ENCODE assay signal across 9 cellular contexts in the genomic region with DNA sequence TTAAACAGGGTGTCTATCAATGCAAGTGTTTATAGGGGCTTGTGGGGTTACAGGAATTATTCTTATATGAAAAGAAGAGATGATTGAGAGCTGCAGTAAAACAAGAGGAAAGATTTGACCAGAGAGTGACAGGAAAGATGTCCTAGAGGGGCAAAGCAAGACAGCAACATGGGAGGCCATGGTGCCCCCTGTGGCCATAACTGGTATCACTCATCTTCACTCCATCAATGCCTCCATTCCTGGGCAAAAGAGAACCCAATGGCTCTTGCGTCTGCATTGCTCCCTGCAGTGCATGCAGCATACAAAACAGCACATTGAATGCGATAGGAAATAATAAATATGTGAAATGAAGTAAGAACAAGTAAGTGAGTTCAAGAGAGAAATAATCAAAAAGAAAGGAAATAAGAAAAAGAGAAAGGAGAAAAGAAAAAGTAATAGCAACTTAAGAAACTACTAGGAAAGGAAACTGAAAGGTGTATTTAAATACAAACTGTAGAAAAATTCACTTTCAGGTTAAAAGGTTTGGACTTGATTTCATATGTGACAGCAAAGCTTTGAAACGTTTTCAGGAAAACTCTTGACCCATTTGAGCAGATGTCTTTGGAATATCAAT.
DNase-seq lines count a peak whose midpoint lies in the region; ATAC-seq, FAIRE-seq and TF ChIP-seq lines count a peak whose summit lies in the region.
"Had no signal": no experiment of that assay in that cellular context is flagged by ENCODE, and none has a peak within 500 bp of the region (broad histone marks: within the 10 kb centered on the region; RNA-seq: fewer than 3 reads in every experiment).

No MANE protein-coding gene starts in this region.

- POLR2A ChIA-PET in activated CD4-positive, alpha-beta memory T cell treated with anti-CD3 and anti-CD28 coated beads for 36 hours (lab: Charles Lee) = no interaction called here
- POLR2A ChIA-PET in activated CD4-positive, alpha-beta memory T cell treated with anti-CD3 and anti-CD28 coated beads, Interleukin-2, amount 10 ng/mL, durations not matched to agents 7 days and 5 days (lab: Charles Lee) = no interaction called here

- H3K79me2 ChIP-seq in astrocyte (ENCODE audit: insufficient read depth, low read length) (no peaks in the 10 kb centered on the region), osteoblast (ENCODE audit: insufficient read depth, low read length) (peaks cover 14% of the 10 kb centered on the region)

- no peak for FAIRE-seq in astrocyte (lab: Jason Lieb, UNC)

- H3K27me3 Mint-ChIP-seq in activated CD4-positive, alpha-beta memory T cell treated with anti-CD3 and anti-CD28 coated beads for 36 hours = no peaks in the 10 kb centered on the region
- H3K27me3 Mint-ChIP-seq in activated CD4-positive, alpha-beta memory T cell treated with anti-CD3 and anti-CD28 coated beads, Interleukin-2, amount 10 ng/mL, durations not matched to agents 7 days and 5 days = no peaks in the 10 kb centered on the region
- no peaks in the 10 kb centered on the region for H3K27me3 Mint-ChIP-seq in astrocyte (ENCODE audit: low read depth, unreplicated experiment)

- H3K4me3 Mint-ChIP-seq in activated CD4-positive, alpha-beta memory T cell treated with anti-CD3 and anti-CD28 coated beads for 36 hours = no peak overlapping the region
- no peak overlapping the region for H3K4me3 Mint-ChIP-seq in activated CD4-positive, alpha-beta memory T cell treated with anti-CD3 and anti-CD28 coated beads, Interleukin-2, amount 10 ng/mL, durations not matched to agents 7 days and 5 days
- no peak overlapping the region for H3K4me3 Mint-ChIP-seq in astrocyte (ENCODE audit: unreplicated experiment)

- CTCF ChIA-PET in activated CD4-positive, alpha-beta memory T cell treated with anti-CD3 and anti-CD28 coated beads for 36 hours (lab: Charles Lee) = no interaction called here
- CTCF ChIA-PET in activated CD4-positive, alpha-beta memory T cell treated with anti-CD3 and anti-CD28 coated beads, Interleukin-2, amount 10 ng/mL, durations not matched to agents 7 days and 5 days (lab: Charles Lee) = no interaction called here

- no peak overlapping the region for H3K27ac Mint-ChIP-seq in activated CD4-positive, alpha-beta memory T cell treated with anti-CD3 and anti-CD28 coated beads for 36 hours
- H3K27ac Mint-ChIP-seq in activated CD4-positive, alpha-beta memory T cell treated with anti-CD3 and anti-CD28 coated beads, Interleukin-2, amount 10 ng/mL, durations not matched to agents 7 days and 5 days = no peak overlapping the region
- H3K27ac Mint-ChIP-seq in astrocyte (ENCODE audit: unreplicated experiment) = no peak overlapping the region

- peaks cover 17% of the 10 kb centered on the region for H3K4me1 ChIP-seq in astrocyte (ENCODE audit: insufficient read depth, low read length)
- H3K4me1 ChIP-seq in osteoblast (ENCODE audit: insufficient read depth, low read length) = peaks cover 27% of the 10 kb centered on the region
- H3K4me1 ChIP-seq in thyroid gland = no peaks in the 10 kb centered on the region
- H3K4me1 ChIP-seq: HAP-1 had no signal

- H3K36me3 ChIP-seq in astrocyte (ENCODE audit: insufficient read depth, low read length) (no peaks in the 10 kb centered on the region), osteoblast (ENCODE audit: insufficient read depth, low read length) (no peaks in the 10 kb centered on the region), thyroid gland (no peaks in the 10 kb centered on the region)
- H3K36me3 ChIP-seq: HAP-1 had no signal

- H3K4me3 ChIP-seq in astrocyte (ENCODE audit: insufficient read depth, low read depth, low read length) (no peak overlapping the region), osteoblast (ENCODE audit: insufficient read depth, low read length) (no peak overlapping the region), thyroid gland (replicated peaks in 1 of 3) (no peak overlapping the region)
- H3K4me3 ChIP-seq: HAP-1 had no signal

- H3K27me3 ChIP-seq in astrocyte (ENCODE audit: insufficient read depth, low read length) = no peaks in the 10 kb centered on the region
- no peaks in the 10 kb centered on the region for H3K27me3 ChIP-seq in osteoblast (ENCODE audit: insufficient read depth, low read length)
- no peaks in the 10 kb centered on the region for H3K27me3 ChIP-seq in thyroid gland

- H3K27ac ChIP-seq in astrocyte (ENCODE audit: low read depth, low read length) (no peak overlapping the region), osteoblast (ENCODE audit: low read depth, low read length) (no peak overlapping the region), thyroid gland (no peak overlapping the region)

- H3K9ac ChIP-seq in astrocyte (ENCODE audit: low read length) = no peak overlapping the region

- peak; percentile 15 for DNase-seq in activated CD4-positive, alpha-beta memory T cell treated with anti-CD3 and anti-CD28 coated beads for 36 hours
- no peak for DNase-seq in activated CD4-positive, alpha-beta memory T cell treated with anti-CD3 and anti-CD28 coated beads, Interleukin-2, amount 10 ng/mL, durations not matched to agents 7 days and 5 days
- DNase-seq in astrocyte (ENCODE audit: low read depth) (no peak), osteoblast (ENCODE audit: insufficient read length, low spot score, missing footprints) (no peak), DMS79 treated with DMSO at 0.1 percent for 48 hours (lab: John Stamatoyannopoulos, UW) (no peak), thyroid gland (no peak)
- DNase-seq in activated CD8-positive, alpha-beta memory T cell treated with anti-CD3 and anti-CD28 coated beads for 24 hours = no peak

- intact Hi-C loops in activated CD4-positive, alpha-beta memory T cell treated with anti-CD3 and anti-CD28 coated beads for 36 hours (cut with micrococcal nuclease) = no loop called here
- intact Hi-C loops in thyroid gland (cut with DNase I) = no loop called here

- H3K36me3 Mint-ChIP-seq in activated CD4-positive, alpha-beta memory T cell treated with anti-CD3 and anti-CD28 coated beads for 36 hours = no peaks in the 10 kb centered on the region
- H3K36me3 Mint-ChIP-seq in activated CD4-positive, alpha-beta memory T cell treated with anti-CD3 and anti-CD28 coated beads, Interleukin-2, amount 10 ng/mL, durations not matched to agents 7 days and 5 days (ENCODE audit: low read depth) = no peaks in the 10 kb centered on the region
- H3K36me3 Mint-ChIP-seq in astrocyte (ENCODE audit: low read depth, unreplicated experiment) = peaks cover 5% of the 10 kb centered on the region

- WGBS in thyroid gland, 2 donors = 83 to 84% methylated on average over 3 of the region's 3 CpGs

- ATAC-seq in HG03342 (IDR thresholded peaks at IDR 0.05; ENCODE audit: unreplicated experiment) = peak; percentile 88

- H4K20me1 ChIP-seq in astrocyte (ENCODE audit: insufficient read depth, low read length) (no peaks in the 10 kb centered on the region), osteoblast (ENCODE audit: insufficient read depth, low read length) (no peaks in the 10 kb centered on the region)

- peaks cover 5% of the 10 kb centered on the region for H3K9me3 Mint-ChIP-seq in activated CD4-positive, alpha-beta memory T cell treated with anti-CD3 and anti-CD28 coated beads for 36 hours
- peaks cover 10% of the 10 kb centered on the region for H3K9me3 Mint-ChIP-seq in activated CD4-positive, alpha-beta memory T cell treated with anti-CD3 and anti-CD28 coated beads, Interleukin-2, amount 10 ng/mL, durations not matched to agents 7 days and 5 days
- H3K9me3 Mint-ChIP-seq in astrocyte (ENCODE audit: unreplicated experiment) = no peaks in the 10 kb centered on the region

- H3K4me1 Mint-ChIP-seq in activated CD4-positive, alpha-beta memory T cell treated with anti-CD3 and anti-CD28 coated beads for 36 hours (ENCODE audit: low read depth) = no peaks in the 10 kb centered on the region
- peaks cover 1% of the 10 kb centered on the region for H3K4me1 Mint-ChIP-seq in activated CD4-positive, alpha-beta memory T cell treated with anti-CD3 and anti-CD28 coated beads, Interleukin-2, amount 10 ng/mL, durations not matched to agents 7 days and 5 days
- peaks cover 38% of the 10 kb centered on the region for H3K4me1 Mint-ChIP-seq in astrocyte (ENCODE audit: low read depth, unreplicated experiment)

- TF ChIP-seq CTCF in astrocyte (IDR thresholded peaks at IDR 0.05; ENCODE audit: insufficient read depth, low read depth, low read length) (peak; percentile 55), osteoblast (IDR thresholded peaks at IDR 0.05; ENCODE audit: extremely low read depth, low read depth, low read length) (peak; percentile 47), thyroid gland (IDR thresholded peaks at IDR 0.05) (no peak)

- H3K4me2 ChIP-seq in astrocyte (ENCODE audit: low read length) (no peak overlapping the region), osteoblast (ENCODE audit: insufficient read depth, low read length) (no peak overlapping the region)

- no peak for TF ChIP-seq POLR2A in thyroid gland (IDR thresholded peaks at IDR 0.05)

- H3K9me3 ChIP-seq in astrocyte (ENCODE audit: insufficient read depth, low read depth, low read length) (no peaks in the 10 kb centered on the region), osteoblast (ENCODE audit: low read depth, low read length) (no peaks in the 10 kb centered on the region), thyroid gland (no peaks in the 10 kb centered on the region)
- H3K9me3 ChIP-seq: HAP-1 had no signal

- H2AFZ ChIP-seq in astrocyte (ENCODE audit: low read depth, low read length) (no peak overlapping the region), osteoblast (ENCODE audit: low read length) (no peak overlapping the region)

Comparison
In these comparisons a context has a peak if more than half of its experiments do, and no peak if none do; other contexts are left out.
1. CTCF ChIP-seq: peak in astrocyte (single experiment) and osteoblast (single experiment); none in thyroid gland (0 of 6).